9 cellular contexts compared by ENCODE assay signal in the genomic region with DNA sequence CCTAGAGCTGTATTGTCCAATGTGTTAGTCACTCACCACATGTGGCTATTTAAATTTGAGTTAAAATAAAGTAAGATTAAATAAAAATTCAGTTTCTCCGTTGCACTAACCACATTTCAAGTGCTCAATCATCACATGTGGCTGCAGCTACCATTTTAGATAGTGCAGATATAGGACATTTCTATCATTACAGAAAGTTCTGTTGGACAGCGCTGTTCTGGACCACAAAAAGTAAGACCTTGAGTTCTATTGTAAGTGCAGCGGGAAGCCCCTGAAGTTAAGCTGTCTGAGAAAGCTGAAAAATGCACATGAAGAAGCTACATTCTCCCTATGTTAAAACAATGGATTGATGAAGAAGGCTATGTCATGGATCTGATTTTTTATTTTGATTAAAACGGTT. TPM values are rescaled to one million over a fixed set of nuclear protein-coding genes. Genes with fewer than 3 reads are reported as not detected.
DNase-seq lines count a peak whose midpoint lies in the region; ATAC-seq and TF ChIP-seq lines count a peak whose summit lies in the region.
"Had no signal": no experiment of that assay in that cellular context is flagged by ENCODE, and none has a peak within 500 bp of the region (broad histone marks: within the 10 kb centered on the region; RNA-seq: fewer than 3 reads in every experiment).

No MANE protein-coding gene starts in this region.

- H3K36me3 ChIP-seq in DOHH2 (ENCODE audit: control insufficient read depth, low read length) (peaks cover 73% of the 10 kb centered on the region), PC-9 (ENCODE audit: low read depth) (no peaks in the 10 kb centered on the region)

- H3K36me3 Mint-ChIP-seq in endothelial cell (ENCODE audit: low read depth, unreplicated experiment) = peaks cover 5% of the 10 kb centered on the region
- H3K36me3 Mint-ChIP-seq in osteocyte (ENCODE audit: unreplicated experiment) = peaks cover 13% of the 10 kb centered on the region

- H3K27ac Mint-ChIP-seq in endothelial cell (ENCODE audit: unreplicated experiment) (no peak overlapping the region), osteocyte (ENCODE audit: unreplicated experiment) (peak overlapping the region; percentile 18)

- DNase-seq in PC-9 (no peak), endothelial cell (ENCODE audit: low spot score) (no peak), osteocyte (ENCODE audit: extremely low spot score, unreplicated experiment) (no peak)
- no peak for DNase-seq in stimulated activated CD4-positive, alpha-beta T cell treated with anti-CD3 and anti-CD28 coated beads, Interleukin-4, amount 100 ng/mL, for 4 hours
- DNase-seq: NCI-H526 treated with DMSO at 0.1 percent for 48 hours had no signal

- H3K4me3 Mint-ChIP-seq in endothelial cell (ENCODE audit: unreplicated experiment) = peak overlapping the region; percentile 98
- H3K4me3 Mint-ChIP-seq in osteocyte (ENCODE audit: unreplicated experiment) = peak overlapping the region; percentile 84

- H3K9me3 Mint-ChIP-seq in endothelial cell (ENCODE audit: unreplicated experiment) = no peaks in the 10 kb centered on the region
- no peaks in the 10 kb centered on the region for H3K9me3 Mint-ChIP-seq in osteocyte (ENCODE audit: unreplicated experiment)

- TF ChIP-seq CTCF in DOHH2 (IDR thresholded peaks at IDR 0.05; ENCODE audit: low read depth, low read length, poor library complexity, severe bottlenecking) (no peak), PC-9 (conservative IDR thresholded peaks at IDR 0.05) (no peak), endothelial cell (IDR thresholded peaks at IDR 0.05; ENCODE audit: unreplicated experiment) (no peak), osteocyte (IDR thresholded peaks at IDR 0.05) (no peak)

- no peaks in the 10 kb centered on the region for H3K27me3 ChIP-seq in DOHH2 (ENCODE audit: control insufficient read depth, low read length)
- no peaks in the 10 kb centered on the region for H3K27me3 ChIP-seq in PC-9 (ENCODE audit: insufficient read depth, low read depth)

- BruUV-seq in PC-9 (replicated peaks; lab: Mats Ljungman, UMichigan) = no TSS peak

- CTCF ChIA-PET in PC-9 (lab: Charles Lee) = no interaction called here

- intact Hi-C loops in PC-9 (cut with micrococcal nuclease; ENCODE audit: unreplicated experiment) = loop anchor here (2.0 to 10.0 kb wide), 2 partner anchors 118 to 196 kb away; partner anchors contain the start of gene SLC35A1

- H3K4me1 Mint-ChIP-seq in endothelial cell (ENCODE audit: unreplicated experiment) = peaks cover 29% of the 10 kb centered on the region
- H3K4me1 Mint-ChIP-seq in osteocyte (ENCODE audit: unreplicated experiment) = peaks cover 41% of the 10 kb centered on the region

- H3K4me3 ChIP-seq in DOHH2 (ENCODE audit: low read length) (peak overlapping the region; percentile 95), PC-9 (peak overlapping the region; percentile 75)

- ATAC-seq in HG02759 (IDR thresholded peaks at IDR 0.05; ENCODE audit: unreplicated experiment) = no peak
- no peak for ATAC-seq in GM18498 (IDR thresholded peaks at IDR 0.05; ENCODE audit: unreplicated experiment)
- ATAC-seq in GM21528 (IDR thresholded peaks at IDR 0.05; ENCODE audit: low FRiP score, unreplicated experiment) = no peak

- H3K79me2 ChIP-seq in DOHH2 (ENCODE audit: control insufficient read depth, low read length) = peaks cover 84% of the 10 kb centered on the region
- peaks cover 66% of the 10 kb centered on the region for H3K79me2 ChIP-seq in PC-9 (ENCODE audit: low read depth)

- H3K9me3 ChIP-seq in DOHH2 (ENCODE audit: control insufficient read depth, insufficient read depth, low read length) (no peaks in the 10 kb centered on the region; the same call in 1 of the 2 replicates), PC-9 (ENCODE audit: insufficient read depth, low read depth) (no peaks in the 10 kb centered on the region)

- H3K9me2 ChIP-seq in DOHH2 (replicated peaks; ENCODE audit: control insufficient read depth, low read length) (no peaks in the 10 kb centered on the region), PC-9 (ENCODE audit: insufficient read depth) (no peaks in the 10 kb centered on the region)

- peak overlapping the region; percentile 70 for H3K4me2 ChIP-seq in DOHH2 (ENCODE audit: low read length)
- H3K4me2 ChIP-seq in PC-9 = peak overlapping the region; percentile 88

- H3K27me3 Mint-ChIP-seq in endothelial cell (ENCODE audit: unreplicated experiment) (peaks cover 4% of the 10 kb centered on the region), osteocyte (ENCODE audit: unreplicated experiment) (no peaks in the 10 kb centered on the region)

- POLR2A ChIA-PET in PC-9 (lab: Charles Lee; ENCODE audit: unreplicated experiment) = no interaction called here

- H3K27ac ChIP-seq in DOHH2 (ENCODE audit: low read depth, low read length) = no peak overlapping the region
- no peak overlapping the region for H3K27ac ChIP-seq in PC-9

- H2AFZ ChIP-seq in PC-9 = no peak overlapping the region

- H3K4me1 ChIP-seq in DOHH2 (ENCODE audit: control insufficient read depth, low read length) = peaks cover 34% of the 10 kb centered on the region
- H3K4me1 ChIP-seq in PC-9 (replicated peaks; ENCODE audit: insufficient read depth) = peaks cover 11% of the 10 kb centered on the region

- no peaks in the 10 kb centered on the region for H3F3A ChIP-seq in DOHH2 (ENCODE audit: control insufficient read depth, insufficient read depth)
- H3F3A ChIP-seq in PC-9 (ENCODE audit: insufficient read depth, low read depth) = no peaks in the 10 kb centered on the region

- H4K20me1 ChIP-seq in DOHH2 (ENCODE audit: control insufficient read depth, insufficient read depth, low read depth, low read length) (0 out of 2 replicates have a peak, but pooled peaks cover 5% of the 10 kb centered on the region), PC-9 (ENCODE audit: insufficient read depth) (no peaks in the 10 kb centered on the region)

RNA-seq across cellular contexts. Expression of gene ORC3, which starts 1.1 kb away (rescaled TPM):
- total RNA-seq in PC-9 (2021) (19.8 and 24.3 TPM in 2 replicates), endothelial cell (ENCODE audit: unreplicated experiment) (22.5 TPM), osteocyte (21.4 and 22.0 TPM in 2 replicates)

RNA-seq across cellular contexts. Expression of gene RARS2, which starts 1.2 kb away (rescaled TPM):
- total RNA-seq in PC-9 (2021) (22.6 and 34.6 TPM in 2 replicates), endothelial cell (ENCODE audit: unreplicated experiment) (45.8 TPM), osteocyte (40.1 and 42.0 TPM in 2 replicates)
